In genomic region chr3:52428151-52429005, GRCh38 we compare ENCODE assay signal across 9 cellular contexts. TPM values are rescaled to one million over a fixed set of nuclear protein-coding genes. Genes with fewer than 3 reads are reported as not detected.
DNase-seq lines count a peak whose midpoint lies in the region; ATAC-seq, FAIRE-seq and TF ChIP-seq lines count a peak whose summit lies in the region.
"Had no signal": no experiment of that assay in that cellular context is flagged by ENCODE, and none has a peak within 500 bp of the region (broad histone marks: within the 10 kb centered on the region; RNA-seq: fewer than 3 reads in every experiment).

No MANE protein-coding gene starts in this region.

- no peaks in the 10 kb centered on the region for H3K27me3 ChIP-seq in pancreas

- no peaks in the 10 kb centered on the region for H3K4me1 ChIP-seq in pancreas

- no peaks in the 10 kb centered on the region for H3K36me3 Mint-ChIP-seq in activated naive CD4-positive, alpha-beta T cell treated with anti-CD3 and anti-CD28 coated beads, Interleukin-2, amount 10 ng/mL, durations not matched to agents 7 days and 5 days
- H3K36me3 Mint-ChIP-seq: IgD-negative memory B cell had no signal

- H3K27ac Mint-ChIP-seq in activated naive CD4-positive, alpha-beta T cell treated with anti-CD3 and anti-CD28 coated beads, Interleukin-2, amount 10 ng/mL, durations not matched to agents 7 days and 5 days = no peak overlapping the region
- H3K27ac Mint-ChIP-seq: IgD-negative memory B cell had no signal

- no peak overlapping the region for H3K4me3 ChIP-seq in GM12864 (ENCODE audit: low read depth, low read length)
- no peak overlapping the region for H3K4me3 ChIP-seq in pancreas

- H3K4me1 Mint-ChIP-seq in activated naive CD4-positive, alpha-beta T cell treated with anti-CD3 and anti-CD28 coated beads, Interleukin-2, amount 10 ng/mL, durations not matched to agents 7 days and 5 days = peaks cover 2% of the 10 kb centered on the region

- TF ChIP-seq CTCF in GM12864 (IDR thresholded peaks at IDR 0.05; ENCODE audit: low read depth, low read length, missing control alignments) = peak; percentile 76
- TF ChIP-seq CTCF in pancreas (IDR thresholded peaks at IDR 0.05) = peak; percentile 30 to 67 (median 51)

- H3K9me3 Mint-ChIP-seq in activated naive CD4-positive, alpha-beta T cell treated with anti-CD3 and anti-CD28 coated beads, Interleukin-2, amount 10 ng/mL, durations not matched to agents 7 days and 5 days = no peaks in the 10 kb centered on the region
- H3K9me3 Mint-ChIP-seq: IgD-negative memory B cell had no signal

- no peak overlapping the region for H3K4me3 Mint-ChIP-seq in activated naive CD4-positive, alpha-beta T cell treated with anti-CD3 and anti-CD28 coated beads, Interleukin-2, amount 10 ng/mL, durations not matched to agents 7 days and 5 days
- H3K4me3 Mint-ChIP-seq: IgD-negative memory B cell had no signal

- intact Hi-C loops in Right ventricle myocardium inferior (cut with DNase I) (loop anchor here (1.0 kb wide), 1 partner anchor 19 kb away; no protein-coding TSS in a partner anchor), pancreas (cut with DNase I) (no loop called here)

- H3K9me3 ChIP-seq in pancreas = no peaks in the 10 kb centered on the region

- peaks cover 28% of the 10 kb centered on the region for H3K27me3 Mint-ChIP-seq in activated naive CD4-positive, alpha-beta T cell treated with anti-CD3 and anti-CD28 coated beads, Interleukin-2, amount 10 ng/mL, durations not matched to agents 7 days and 5 days

- FAIRE-seq in pancreas (lab: Jason Lieb, UNC) = peak; percentile 80

- DNase-seq in AG20443 (ENCODE audit: low spot score) (peak; percentile 79), GM12864 (ENCODE audit: low read depth) (no peak), NCI-H460 (ENCODE audit: extremely low read depth, low read depth) (peak; percentile 56), Right ventricle myocardium inferior (ENCODE audit: missing footprints) (no peak), pancreas (peak in 4 of 6 donors; percentile 38 to 70 (median 48))
- DNase-seq in activated naive CD4-positive, alpha-beta T cell treated with anti-CD3 and anti-CD28 coated beads, Interleukin-2, amount 10 ng/mL, durations not matched to agents 7 days and 5 days = peak; percentile 55

- H3K27ac ChIP-seq in pancreas = no peak overlapping the region

- WGBS in pancreas, 2 donors = 7 to 12% methylated on average over 7 of the region's 7 CpGs

- ATAC-seq in Right ventricle myocardium inferior (peak; percentile 81), pancreas (peak; percentile 84 to 98 (median 94)), GM21576 (IDR thresholded peaks at IDR 0.05; ENCODE audit: unreplicated experiment) (no peak), GM21717 (IDR thresholded peaks at IDR 0.05; ENCODE audit: unreplicated experiment) (no peak)

- CTCF ChIA-PET in activated naive CD4-positive, alpha-beta T cell treated with anti-CD3 and anti-CD28 coated beads, Interleukin-2, amount 10 ng/mL, durations not matched to agents 7 days and 5 days (lab: Charles Lee) = interaction anchor here (0.7 to 3.0 kb wide), 14 partner anchors 8 to 45 kb away, joined by 3 to 69 read pairs (median 4); partner anchors contain the start of gene SEMA3G

- no peaks in the 10 kb centered on the region for H3K36me3 ChIP-seq in pancreas

RNA-seq across cellular contexts. Expression of gene SEMA3G, which starts 16.5 kb away (rescaled TPM):
- total RNA-seq in NCI-H460 (2014; rRNA removed; shearing (Covaris generic)) = 0.10 and 0.35 TPM in 2 replicates
- polyA plus RNA-seq in NCI-H460 (2014; cell fraction: nucleus; rRNA removed) = 0.50 TPM in 1 of 2 replicates, not detected in the other
- total RNA-seq in Right ventricle myocardium inferior (12.3 TPM), pancreas (1 to 10 TPM in 5 of 6 donors, under 1 TPM in 1; 0.75 to 5.4 (median 2.4) TPM)
- 1 to 10 TPM; 3.8 to 4.9 TPM for polyA plus RNA-seq in pancreas

RNA-seq across cellular contexts. Expression of gene PHF7, which starts 17.9 kb away (rescaled TPM):
- total RNA-seq in NCI-H460 (2014; rRNA removed; shearing (Covaris generic)) = 5.5 and 7.7 TPM in 2 replicates
- 3.3 and 6.0 TPM in 2 replicates for polyA plus RNA-seq in NCI-H460 (2014; cell fraction: nucleus; rRNA removed)
- 13.7 TPM for total RNA-seq in Right ventricle myocardium inferior
- 1 to 10 TPM; 2.9 to 7.3 (median 4.7) TPM for total RNA-seq in pancreas
- 1 to 10 TPM; 4.8 to 8.5 TPM for polyA plus RNA-seq in pancreas

RNA-seq across cellular contexts. Expression of gene BAP1, which starts 18.6 kb away (rescaled TPM):
- total RNA-seq in NCI-H460 (2014; rRNA removed; shearing (Covaris generic)) = 42.4 and 50.7 TPM in 2 replicates
- polyA plus RNA-seq in NCI-H460 (2014; cell fraction: nucleus; rRNA removed) = 101 and 179 TPM in 2 replicates
- total RNA-seq in Right ventricle myocardium inferior (53.3 TPM), pancreas (10 to 100 TPM; 29.1 to 44.0 (median 34.1) TPM)
- polyA plus RNA-seq in pancreas = 10 to 100 TPM; 60.1 to 71.0 TPM

RNA-seq across cellular contexts. Expression of gene TNNC1, which starts 25.5 kb away (rescaled TPM):
- 0.30 TPM in 1 of 2 replicates, not detected in the other for total RNA-seq in NCI-H460 (2014; rRNA removed; shearing (Covaris generic))
- 3.1 TPM in 1 of 2 replicates, not detected in the other for polyA plus RNA-seq in NCI-H460 (2014; cell fraction: nucleus; rRNA removed)
- 9,051 TPM for total RNA-seq in Right ventricle myocardium inferior
- 1 to 10 TPM in 3 of 6 donors, under 1 TPM in 3; 0.40 to 3.2 (median 1.1) TPM for total RNA-seq in pancreas
- polyA plus RNA-seq in pancreas = 1 to 10 TPM; 5.9 to 6.3 TPM
- polyA plus RNA-seq: IgD-negative memory B cell had no signal

RNA-seq across cellular contexts. Expression of gene NISCH, which starts 27.0 kb away (rescaled TPM):
- 18.4 and 19.7 TPM in 2 replicates for total RNA-seq in NCI-H460 (2014; rRNA removed; shearing (Covaris generic))
- 83.6 and 87.5 TPM in 2 replicates for polyA plus RNA-seq in NCI-H460 (2014; cell fraction: nucleus; rRNA removed)
- total RNA-seq in Right ventricle myocardium inferior (45.6 TPM), pancreas (10 to 100 TPM; 24.4 to 52.6 (median 32.4) TPM)
- 100 to 1,000 TPM; 106 to 109 TPM for polyA plus RNA-seq in pancreas

Comparison
In these comparisons a context has a peak if more than half of its experiments do, and no peak if none do; other contexts are left out.
1. DNase-seq: peak in AG20443 (single experiment), NCI-H460 (single experiment), activated naive CD4-positive, alpha-beta T cell treated with anti-CD3 and anti-CD28 coated beads, Interleukin-2, amount 10 ng/mL, durations not matched to agents 7 days and 5 days (single experiment) and pancreas (4 of 6); none in GM12864 (single experiment) and Right ventricle myocardium inferior (single experiment).
2. ATAC-seq: peak in Right ventricle myocardium inferior (single experiment) and pancreas (4 of 4); none in GM21576 (single experiment) and GM21717 (single experiment).